Comparison of ENCODE assay signal across 9 cellular contexts in the genomic region with DNA sequence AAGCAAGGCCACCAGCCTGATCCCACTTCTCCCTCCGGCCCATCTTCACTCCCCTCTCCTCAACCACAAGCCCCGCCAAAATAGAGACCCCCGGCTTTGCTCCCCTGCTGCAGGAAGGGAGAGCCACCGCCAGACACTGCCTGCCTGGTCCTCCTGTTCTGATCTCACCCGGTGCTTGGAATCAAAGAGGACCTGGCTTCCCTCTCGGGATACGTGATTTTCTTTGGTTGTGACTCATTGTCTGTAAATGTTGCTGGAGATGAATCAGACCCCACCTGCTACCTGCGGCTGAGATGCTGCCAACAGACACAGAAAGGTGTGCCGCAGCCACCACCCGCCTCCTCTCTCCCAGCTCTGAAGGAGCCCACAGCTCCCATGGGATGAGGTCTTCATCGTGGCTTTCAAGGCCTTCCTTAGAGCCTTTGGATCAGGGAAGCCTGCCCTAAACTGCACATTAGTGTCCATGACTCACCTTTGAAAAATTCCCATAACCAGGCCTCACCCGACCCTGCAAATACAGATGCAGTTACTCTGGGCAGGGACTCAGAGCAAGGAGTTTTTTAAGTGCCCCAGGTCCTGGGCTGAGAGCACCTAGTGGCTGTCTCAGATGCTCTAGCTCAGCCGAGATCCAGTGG.
DNase-seq lines count a peak whose midpoint lies in the region; ATAC-seq and TF ChIP-seq lines count a peak whose summit lies in the region.
"Had no signal": no experiment of that assay in that cellular context is flagged by ENCODE, and none has a peak within 500 bp of the region (broad histone marks: within the 10 kb centered on the region; RNA-seq: fewer than 3 reads in every experiment).

No MANE protein-coding gene starts in this region.

- peaks cover 10% of the 10 kb centered on the region; the same call in 1 of the 2 replicates for H3K36me3 Mint-ChIP-seq in HFFc6 (ENCODE audit: low read depth)

- peaks cover 67% of the 10 kb centered on the region for H3K4me1 Mint-ChIP-seq in HFFc6 (ENCODE audit: low read depth)

- H3K4me3 Mint-ChIP-seq in HFFc6 = peak overlapping the region; percentile 65

- H3K9me3 Mint-ChIP-seq in HFFc6 = no peaks in the 10 kb centered on the region

- H3K4me3 ChIP-seq in astrocyte of the spinal cord (ENCODE audit: low read depth, low read length) = no peak overlapping the region

- DNase-seq in A172 (ENCODE audit: low spot score) (peak; percentile 89), HFFc6 (peak; percentile 91), astrocyte of the spinal cord (ENCODE audit: low read depth, low spot score) (peak; percentile 92), lung microvascular endothelial cell (ENCODE audit: low read depth in 2 of 2) (peak; percentile 40 to 67), cerebellar nuclear complex (lab: John Stamatoyannopoulos, UW) (no peak), NCI-H1092 (lab: John Stamatoyannopoulos, UW) (no peak), erythroblast (lab: John Stamatoyannopoulos, UW) (no peak)
- DNase-seq: hippocampal formation had no signal

- no peaks in the 10 kb centered on the region; the same call in 1 of the 2 replicates for H3K27me3 Mint-ChIP-seq in HFFc6 (ENCODE audit: insufficient read depth)

- TF ChIP-seq CTCF in HFFc6 (IDR thresholded peaks at IDR 0.05) (no peak; the same call in 1 of the 2 replicates), astrocyte of the spinal cord (IDR thresholded peaks at IDR 0.05; ENCODE audit: low read depth, low read length) (peak; percentile 15)

- peak overlapping the region; percentile 88 for H3K27ac Mint-ChIP-seq in HFFc6

- no peak for TF ChIP-seq POLR2A in erythroblast (IDR thresholded peaks at IDR 0.05; ENCODE audit: low read length)

- ATAC-seq in GM19395 (IDR thresholded peaks at IDR 0.05; ENCODE audit: unreplicated experiment) = no peak

- in situ Hi-C loops in astrocyte of the spinal cord (cut with HindIII; ENCODE audit: low sequenced_read_pairs) = loop anchor here (25.0 kb wide), 1 partner anchor 277 kb away; no protein-coding TSS in a partner anchor

Comparison
In these comparisons a context has a peak if more than half of its experiments do, and no peak if none do; other contexts are left out.
1. DNase-seq: peak in A172 (single experiment), HFFc6 (single experiment), astrocyte of the spinal cord (single experiment) and lung microvascular endothelial cell (2 of 2); none in cerebellar nuclear complex (0 of 2), NCI-H1092 (single experiment) and erythroblast (0 of 2).